Comparison of ENCODE assay signal across 22 cellular contexts in the genomic region with DNA sequence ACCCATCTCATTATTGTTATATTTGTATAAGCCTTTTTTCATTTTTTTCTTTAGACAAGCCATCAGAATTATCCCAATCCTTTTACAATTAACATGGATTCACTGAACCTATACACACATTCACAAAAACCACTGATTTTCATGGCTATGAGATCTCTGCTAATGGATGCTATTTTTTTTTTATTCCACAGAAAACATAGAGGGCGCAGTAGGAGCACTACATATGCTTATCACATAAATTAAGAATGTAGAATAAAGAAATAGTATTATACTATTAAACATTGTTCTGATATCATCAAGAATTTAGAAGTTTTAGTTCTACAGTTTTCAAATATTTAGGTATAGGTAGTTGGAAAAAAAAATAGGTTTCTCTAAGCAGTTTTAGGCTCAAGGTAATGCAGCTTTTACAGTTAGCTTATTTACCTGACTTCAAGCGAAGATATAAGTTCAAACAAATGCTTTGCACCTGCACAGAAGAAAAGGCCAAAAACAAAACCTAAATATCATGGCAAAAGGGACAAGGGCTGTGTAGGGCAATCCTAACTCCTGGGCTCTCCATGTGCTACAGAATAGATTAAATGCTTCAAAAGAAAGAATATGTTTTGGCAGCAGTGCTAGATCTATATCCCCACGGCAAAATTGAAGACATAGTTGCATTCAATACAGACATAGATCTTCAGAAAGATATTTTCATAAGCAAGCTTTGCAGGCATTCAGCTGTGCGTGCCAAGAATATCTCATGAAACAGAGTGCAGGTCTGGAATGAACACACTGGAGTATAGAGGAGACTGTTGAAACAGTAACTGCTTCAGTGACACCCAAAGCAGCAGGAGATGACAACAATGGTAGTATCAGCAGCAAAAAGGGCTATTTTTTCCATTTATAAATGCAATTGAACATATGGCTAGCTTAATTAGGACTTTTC.
DNase-seq lines count a peak whose midpoint lies in the region; ATAC-seq and TF ChIP-seq lines count a peak whose summit lies in the region.
"Had no signal": no experiment of that assay in that cellular context is flagged by ENCODE, and none has a peak within 500 bp of the region (broad histone marks: within the 10 kb centered on the region; RNA-seq: fewer than 3 reads in every experiment).

No MANE protein-coding gene starts in this region.

- CTCF ChIA-PET in HCT116 (lab: Charles Lee): no interaction called here

- 61 to 74% (median 71%) methylated on average over 4 of the region's 4 CpGs for WGBS in adrenal gland, 4 donors

- 0 out of 2 replicates have a peak, but pooled peaks have one; percentile 25 for TF ChIP-seq RAD21 in HCT116 (IDR thresholded peaks at IDR 0.05; ENCODE audit: low read depth)

- H3K27ac Mint-ChIP-seq in glutamatergic neuron (ENCODE audit: unreplicated experiment): no peak overlapping the region
- H3K27ac Mint-ChIP-seq: activated CD4-positive, alpha-beta T cell treated with anti-CD3 and anti-CD28 coated beads for 36 hours; activated CD8-positive, alpha-beta memory T cell treated with anti-CD3 and anti-CD28 coated beads, Interleukin-2, amount 10 ng/mL, durations not matched to agents 7 days and 5 days; activated naive CD4-positive, alpha-beta T cell treated with anti-CD3 and anti-CD28 coated beads, Interleukin-2, amount 50 U/mL, for 24 hours; CD4-positive, alpha-beta memory T cell; nephron progenitor cell had no signal

- POLR2A ChIA-PET in HCT116 (lab: Charles Lee): no interaction called here

- intact Hi-C loops in HCT116 (cut with micrococcal nuclease): loop anchor here (5.0 kb wide), 1 partner anchor 385 kb away; no protein-coding TSS in a partner anchor
- intact Hi-C loops in adrenal gland (cut with DNase I): no loop called here

- no peaks in the 10 kb centered on the region for H3K79me2 ChIP-seq in HCT116 (ENCODE audit: insufficient read depth, low read length)
- H3K79me2 ChIP-seq: parathyroid adenoma had no signal

- peaks cover 4% of the 10 kb centered on the region for H3K4me1 Mint-ChIP-seq in glutamatergic neuron (ENCODE audit: low read depth, unreplicated experiment)
- H3K4me1 Mint-ChIP-seq: activated CD4-positive, alpha-beta T cell treated with anti-CD3 and anti-CD28 coated beads for 36 hours; activated CD8-positive, alpha-beta memory T cell treated with anti-CD3 and anti-CD28 coated beads, Interleukin-2, amount 10 ng/mL, durations not matched to agents 7 days and 5 days; activated naive CD4-positive, alpha-beta T cell treated with anti-CD3 and anti-CD28 coated beads, Interleukin-2, amount 50 U/mL, for 24 hours; CD4-positive, alpha-beta memory T cell had no signal

- no peak overlapping the region for H3K4me3 Mint-ChIP-seq in glutamatergic neuron (ENCODE audit: unreplicated experiment)
- H3K4me3 Mint-ChIP-seq: activated CD4-positive, alpha-beta T cell treated with anti-CD3 and anti-CD28 coated beads for 36 hours; activated CD8-positive, alpha-beta memory T cell treated with anti-CD3 and anti-CD28 coated beads, Interleukin-2, amount 10 ng/mL, durations not matched to agents 7 days and 5 days; activated naive CD4-positive, alpha-beta T cell treated with anti-CD3 and anti-CD28 coated beads, Interleukin-2, amount 50 U/mL, for 24 hours; CD4-positive, alpha-beta memory T cell; nephron progenitor cell had no signal

- H3K9me3 Mint-ChIP-seq in glutamatergic neuron (ENCODE audit: unreplicated experiment): peaks cover 1% of the 10 kb centered on the region
- H3K9me3 Mint-ChIP-seq: nephron progenitor cell had no signal

- H3K27ac ChIP-seq in HCT116 (ENCODE audit: low read depth, low read length) (no peak overlapping the region), foreskin keratinocyte (no peak overlapping the region), adrenal gland (no peak overlapping the region)
- H3K27ac ChIP-seq: parathyroid adenoma had no signal

- H3K4me1 ChIP-seq in HCT116 (ENCODE audit: control insufficient read depth in 1 of 2, insufficient read depth in 2 of 2, low read length in 2 of 2) (no peaks in the 10 kb centered on the region), foreskin keratinocyte (peaks cover 3% of the 10 kb centered on the region), adrenal gland (replicated peaks in 1 of 2) (no peaks in the 10 kb centered on the region)
- H3K4me1 ChIP-seq: parathyroid adenoma had no signal

- H4K20me1 ChIP-seq in HCT116 (ENCODE audit: insufficient read depth): no peaks in the 10 kb centered on the region

- H3K9me2 ChIP-seq in HCT116 (ENCODE audit: insufficient read depth): no peaks in the 10 kb centered on the region

- H3K36me3 ChIP-seq in HCT116 (ENCODE audit: control insufficient read depth in 1 of 2, insufficient read depth in 2 of 2, low read length in 2 of 2) (no peaks in the 10 kb centered on the region), adrenal gland (replicated peaks in 1 of 2) (no peaks in the 10 kb centered on the region)

- H3K4me3 ChIP-seq in HCT116 (replicated peaks in 1 of 2; ENCODE audit: low read depth in 1 of 2, low read length in 2 of 2): no peak overlapping the region
- no peak overlapping the region for H3K4me3 ChIP-seq in adrenal gland
- H3K4me3 ChIP-seq: mucosa of descending colon had no signal

- H3K9me3 ChIP-seq in HCT116 (ENCODE audit: control insufficient read depth in 1 of 2, insufficient read depth in 1 of 2, low read depth in 1 of 2, low read length in 2 of 2): no peaks in the 10 kb centered on the region
- no peaks in the 10 kb centered on the region for H3K9me3 ChIP-seq in adrenal gland (replicated peaks in 1 of 3)

- DNase-seq in Ammon's horn (ENCODE audit: low spot score) (peak; percentile 17), HCT116 (ENCODE audit: low read depth, low spot score) (no peak), OCI-M1 (lab: John Stamatoyannopoulos, UW) (peak; percentile 26), foreskin keratinocyte (no peak), glutamatergic neuron (no peak), adrenal gland (no peak), NCI-H82 (lab: John Stamatoyannopoulos, UW) (no peak)
- DNase-seq: activated CD4-positive, alpha-beta T cell treated with anti-CD3 and anti-CD28 coated beads for 36 hours; activated CD8-positive, alpha-beta memory T cell treated with anti-CD3 and anti-CD28 coated beads, Interleukin-2, amount 10 ng/mL, durations not matched to agents 7 days and 5 days; aorta; CD4-positive, alpha-beta memory T cell; central memory CD4-positive, alpha-beta T cell; DMS153; HCEC 1CT; hypothalamus; mucosa of descending colon; NCI-H2029; nephron progenitor cell had no signal

- no peaks in the 10 kb centered on the region for H3K36me3 Mint-ChIP-seq in glutamatergic neuron (ENCODE audit: unreplicated experiment)
- H3K36me3 Mint-ChIP-seq: activated CD8-positive, alpha-beta memory T cell treated with anti-CD3 and anti-CD28 coated beads, Interleukin-2, amount 10 ng/mL, durations not matched to agents 7 days and 5 days; activated naive CD4-positive, alpha-beta T cell treated with anti-CD3 and anti-CD28 coated beads, Interleukin-2, amount 50 U/mL, for 24 hours; CD4-positive, alpha-beta memory T cell had no signal

- TF ChIP-seq CTCF in HCT116 (IDR thresholded peaks at IDR 0.05 in 2 of 3, conservative IDR thresholded peaks at IDR 0.05 in 1 of 3; ENCODE audit: borderline replicate concordance in 1 of 3, insufficient read depth in 1 of 3, low read depth in 2 of 3, low read length in 2 of 3) (0 out of 6 replicates have a peak, but pooled peaks of 1 of the 3 experiments have one; percentile 11), foreskin keratinocyte (conservative IDR thresholded peaks at IDR 0.05) (peak; percentile 49), glutamatergic neuron (IDR thresholded peaks at IDR 0.05; ENCODE audit: partially characterized antibody, unreplicated experiment) (no peak), adrenal gland (IDR thresholded peaks at IDR 0.05) (no peak)

- ATAC-seq in HCT116 (no peak), foreskin keratinocyte (peak; percentile 28)
- ATAC-seq: activated CD4-positive, alpha-beta T cell treated with anti-CD3 and anti-CD28 coated beads for 36 hours; activated CD8-positive, alpha-beta memory T cell treated with anti-CD3 and anti-CD28 coated beads, Interleukin-2, amount 10 ng/mL, durations not matched to agents 7 days and 5 days; esophagus mucosa; mucosa of descending colon; sciatic nerve had no signal

- no peaks in the 10 kb centered on the region for H3K27me3 Mint-ChIP-seq in glutamatergic neuron (ENCODE audit: unreplicated experiment)
- H3K27me3 Mint-ChIP-seq: activated CD4-positive, alpha-beta T cell treated with anti-CD3 and anti-CD28 coated beads for 36 hours; activated CD8-positive, alpha-beta memory T cell treated with anti-CD3 and anti-CD28 coated beads, Interleukin-2, amount 10 ng/mL, durations not matched to agents 7 days and 5 days; activated naive CD4-positive, alpha-beta T cell treated with anti-CD3 and anti-CD28 coated beads, Interleukin-2, amount 50 U/mL, for 24 hours; CD4-positive, alpha-beta memory T cell had no signal

- BruUV-seq in HCT116 (replicated peaks; lab: Mats Ljungman, UMichigan): no TSS peak

- no peak overlapping the region for H3K9ac ChIP-seq in HCT116 (ENCODE audit: low read length)
- H3K9ac ChIP-seq: parathyroid adenoma had no signal

- TF ChIP-seq POLR2A in HCT116 (IDR thresholded peaks at IDR 0.05; ENCODE audit: borderline replicate concordance, extremely low read depth, insufficient read depth, insufficient read length) (no peak), adrenal gland (IDR thresholded peaks at IDR 0.05) (no peak)

- H3K27me3 ChIP-seq in HCT116 (ENCODE audit: insufficient read depth, low read length) (no peaks in the 10 kb centered on the region), foreskin keratinocyte (no peaks in the 10 kb centered on the region), adrenal gland (no peaks in the 10 kb centered on the region)

- no peak overlapping the region for H3K4me2 ChIP-seq in HCT116 (ENCODE audit: low read length)

- H2AFZ ChIP-seq in HCT116 (ENCODE audit: low read depth, low read length, poor library complexity, severe bottlenecking): no peak overlapping the region
- H2AFZ ChIP-seq: parathyroid adenoma had no signal

- RAD21 ChIA-PET in HCT116 (lab: Charles Lee; ENCODE audit: low non-redundant PET in 1 of 2, low total read pairs in 2 of 2, uncharacterized antibody in 2 of 2, unreplicated experiment in 2 of 2): no interaction called here

TF ChIP-seq in HCT116, 20 proteins besides CTCF, POLR2A, EP300 and RAD21 (continues in another document):
- no peak for TF ChIP-seq TCF7L2 (IDR thresholded peaks at IDR 0.05; ENCODE audit: borderline replicate concordance, extremely low read depth, insufficient read depth, insufficient read length)

Comparison
In these comparisons a context has a peak if more than half of its experiments do, and no peak if none do; other contexts are left out.
1. DNase-seq: peak in Ammon's horn (single experiment) and OCI-M1 (single experiment); none in HCT116 (single experiment), foreskin keratinocyte (0 of 2), glutamatergic neuron (single experiment), adrenal gland (0 of 7) and NCI-H82 (single experiment).